Comparison of ENCODE assay signal across 16 cellular contexts in genomic region chr5:148937239-148937638, GRCh38.
"Had no signal": no experiment of that assay in that cellular context is flagged by ENCODE, and none has a peak within 500 bp of the region (broad histone marks: within the 10 kb centered on the region; RNA-seq: fewer than 3 reads in every experiment).

No MANE protein-coding gene starts in this region.

- H3K27me3 ChIP-seq: hepatocyte, left lung, neutrophil, transverse colon, vagina had no signal

- H3K4me1 Mint-ChIP-seq: stimulated activated memory B cell treated with anti-CD40 and anti-IgM and Interleukin-4, amounts not matched to agents 10 μg/mL and 1 μg/mL and 100 μg/mL, for 72 hours had no signal

- H3K4me3 ChIP-seq: hepatocyte, left lung, transverse colon, vagina had no signal

- H3K9me3 Mint-ChIP-seq: activated naive CD8-positive, alpha-beta T cell treated with anti-CD3 and anti-CD28 coated beads, Interleukin-2, amount 10 ng/mL, durations not matched to agents 7 days and 5 days; dendritic cell treated with granulocyte-macrophage colony-stimulating factor and Interleukin-4, amounts not matched to agents 40 ng/mL and 50 ng/mL, for 4 days; naive thymus-derived CD8-positive, alpha-beta T cell; stimulated activated memory B cell treated with anti-CD40 and anti-IgM and Interleukin-4, amounts not matched to agents 10 μg/mL and 1 μg/mL and 100 μg/mL, for 72 hours had no signal

- H3K4me3 Mint-ChIP-seq: activated naive CD8-positive, alpha-beta T cell treated with anti-CD3 and anti-CD28 coated beads, Interleukin-2, amount 10 ng/mL, durations not matched to agents 7 days and 5 days; dendritic cell treated with granulocyte-macrophage colony-stimulating factor and Interleukin-4, amounts not matched to agents 40 ng/mL and 50 ng/mL, for 4 days; naive thymus-derived CD8-positive, alpha-beta T cell; stimulated activated memory B cell treated with anti-CD40 and anti-IgM and Interleukin-4, amounts not matched to agents 10 μg/mL and 1 μg/mL and 100 μg/mL, for 72 hours had no signal

- H3K27ac Mint-ChIP-seq: activated naive CD8-positive, alpha-beta T cell treated with anti-CD3 and anti-CD28 coated beads, Interleukin-2, amount 10 ng/mL, durations not matched to agents 7 days and 5 days; dendritic cell treated with granulocyte-macrophage colony-stimulating factor and Interleukin-4, amounts not matched to agents 40 ng/mL and 50 ng/mL, for 4 days; naive thymus-derived CD8-positive, alpha-beta T cell; stimulated activated memory B cell treated with anti-CD40 and anti-IgM and Interleukin-4, amounts not matched to agents 10 μg/mL and 1 μg/mL and 100 μg/mL, for 72 hours had no signal

- H3K36me3 ChIP-seq: left lung, neutrophil, transverse colon, vagina had no signal

- H3K9me3 ChIP-seq: left lung, neutrophil, transverse colon, vagina had no signal

- H3K36me3 Mint-ChIP-seq: activated naive CD8-positive, alpha-beta T cell treated with anti-CD3 and anti-CD28 coated beads, Interleukin-2, amount 10 ng/mL, durations not matched to agents 7 days and 5 days; naive thymus-derived CD8-positive, alpha-beta T cell; stimulated activated memory B cell treated with anti-CD40 and anti-IgM and Interleukin-4, amounts not matched to agents 10 μg/mL and 1 μg/mL and 100 μg/mL, for 72 hours had no signal

- FAIRE-seq: kidney had no signal

- H3K4me1 ChIP-seq: left lung had no signal

- DNase-seq: activated CD4-positive, alpha-beta T cell treated with anti-CD3 and anti-CD28 coated beads, Interleukin-2, amount 50 U/mL, for 1 hour; activated naive CD4-positive, alpha-beta T cell; activated naive CD8-positive, alpha-beta T cell treated with anti-CD3 and anti-CD28 coated beads, Interleukin-2, amount 10 ng/mL, durations not matched to agents 7 days and 5 days; anterior cingulate cortex; effector memory CD4-positive, alpha-beta T cell; kidney; left lung; naive thymus-derived CD8-positive, alpha-beta T cell; posterior cingulate gyrus; stimulated activated CD4-positive, alpha-beta T cell treated with anti-CD3 and anti-CD28 coated beads, Interleukin-2, amount 100 ng/mL, for 48 hours; transverse colon had no signal

- H3K27me3 Mint-ChIP-seq: dendritic cell treated with granulocyte-macrophage colony-stimulating factor and Interleukin-4, amounts not matched to agents 40 ng/mL and 50 ng/mL, for 4 days had no signal

- H3K27ac ChIP-seq: hepatocyte, left lung, neutrophil, transverse colon, vagina had no signal
